ENCODE assay signal across 8 cellular contexts in the genomic region with DNA sequence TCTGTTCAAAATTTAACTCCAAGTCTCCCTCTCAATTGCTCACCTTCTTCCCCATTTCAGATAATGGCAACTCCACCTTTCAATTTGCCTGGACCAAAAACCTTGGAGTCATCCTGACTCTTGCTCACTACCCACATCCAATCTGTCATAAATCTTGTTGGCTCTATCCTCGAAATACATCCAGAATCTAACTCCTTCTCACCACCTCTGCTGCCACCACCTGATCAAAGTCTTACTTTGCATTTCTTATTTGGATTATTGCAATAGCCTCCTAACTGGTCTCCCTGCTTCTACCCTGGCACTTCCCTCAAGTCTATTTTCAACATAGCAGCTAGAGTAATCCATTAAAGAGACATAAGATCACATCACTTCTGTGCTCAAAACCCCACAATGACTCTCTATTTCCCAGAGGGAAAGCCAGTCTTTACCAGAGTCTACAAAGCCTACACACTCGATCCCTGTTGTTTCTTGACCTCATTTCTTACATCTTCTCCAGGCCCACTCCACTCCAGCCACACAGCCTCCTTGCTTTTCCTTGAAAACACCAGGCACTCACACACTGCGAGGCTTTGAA.
DNase-seq lines count a peak whose midpoint lies in the region; ATAC-seq, FAIRE-seq and TF ChIP-seq lines count a peak whose summit lies in the region.

No MANE protein-coding gene starts in this region.

- CTCF ChIA-PET in naive thymus-derived CD4-positive, alpha-beta T cell (lab: Charles Lee): interaction anchor here (2.0 kb wide), 1 partner anchor 306 kb away, joined by 5 read pairs; no protein-coding TSS in a partner anchor

- no peaks in the 10 kb centered on the region for H3K27me3 Mint-ChIP-seq in naive thymus-derived CD4-positive, alpha-beta T cell

- no peak for FAIRE-seq in kidney (lab: Jason Lieb, UNC)

- ATAC-seq in HG03442 (IDR thresholded peaks at IDR 0.05; ENCODE audit: unreplicated experiment) (peak; percentile 53), HG02973 (IDR thresholded peaks at IDR 0.05; ENCODE audit: unreplicated experiment) (no peak), HG03565 (IDR thresholded peaks at IDR 0.05; ENCODE audit: unreplicated experiment) (no peak)
- no peak for ATAC-seq in naive thymus-derived CD4-positive, alpha-beta T cell

- H3K9me3 ChIP-seq in kidney (ENCODE audit: control insufficient read depth in 1 of 2, low read length in 2 of 2): no peaks in the 10 kb centered on the region
- no peaks in the 10 kb centered on the region for H3K9me3 ChIP-seq in naive thymus-derived CD4-positive, alpha-beta T cell (ENCODE audit: control insufficient read depth in 2 of 3, low read length in 3 of 3)

- H3K4me1 Mint-ChIP-seq in naive thymus-derived CD4-positive, alpha-beta T cell: no peaks in the 10 kb centered on the region

- peaks cover 0 to 4% of the 10 kb centered on the region in 2 donors for H3K4me1 ChIP-seq in kidney (ENCODE audit: control insufficient read depth in 1 of 2, insufficient read depth in 1 of 2, low read depth in 1 of 2, low read length in 2 of 2)
- H3K4me1 ChIP-seq in naive thymus-derived CD4-positive, alpha-beta T cell (ENCODE audit: control insufficient read depth in 2 of 2, insufficient read depth in 2 of 2, low read length in 2 of 2): no peaks in the 10 kb centered on the region

- H3K27ac ChIP-seq in kidney (ENCODE audit: low read depth in 2 of 2, low read length in 2 of 2): no peak overlapping the region
- no peak overlapping the region for H3K27ac ChIP-seq in naive thymus-derived CD4-positive, alpha-beta T cell (ENCODE audit: low read depth, low read length)

- peak; percentile 37 for TF ChIP-seq CTCF in kidney (IDR thresholded peaks at IDR 0.05; ENCODE audit: borderline replicate concordance, extremely low read depth, insufficient read depth)

- no peak overlapping the region for H3K4me3 ChIP-seq in kidney (ENCODE audit: low read length in 2 of 2)
- H3K4me3 ChIP-seq in naive thymus-derived CD4-positive, alpha-beta T cell (ENCODE audit: low read length): no peak overlapping the region

- no peak overlapping the region for H3K9ac ChIP-seq in kidney (ENCODE audit: low read length in 2 of 2)

- H3K4me3 Mint-ChIP-seq in naive thymus-derived CD4-positive, alpha-beta T cell: no peak overlapping the region

- H3K36me3 Mint-ChIP-seq in naive thymus-derived CD4-positive, alpha-beta T cell: no peaks in the 10 kb centered on the region

- intact Hi-C loops in kidney (cut with DNase I): no loop called here
- intact Hi-C loops in naive thymus-derived CD4-positive, alpha-beta T cell (cut with micrococcal nuclease): loop anchor here in 1 of 2 donors (1.0 kb wide), 1 partner anchor 306 kb away; no protein-coding TSS in a partner anchor

- no peak overlapping the region for H3K27ac Mint-ChIP-seq in naive thymus-derived CD4-positive, alpha-beta T cell

- no peaks in the 10 kb centered on the region for H3K36me3 ChIP-seq in kidney (ENCODE audit: control insufficient read depth in 1 of 2, insufficient read depth in 2 of 2, low read length in 2 of 2)
- H3K36me3 ChIP-seq in naive thymus-derived CD4-positive, alpha-beta T cell (ENCODE audit: control insufficient read depth in 2 of 3, insufficient read depth in 3 of 3, low read length in 3 of 3): no peaks in the 10 kb centered on the region

- H3K27me3 ChIP-seq in naive thymus-derived CD4-positive, alpha-beta T cell (ENCODE audit: control insufficient read depth in 2 of 2, insufficient read depth in 2 of 2, low read length in 2 of 2): no peaks in the 10 kb centered on the region

- DNase-seq in DMS 273 treated with DMSO at 0.1 percent for 48 hours (lab: John Stamatoyannopoulos, UW) (peak; percentile 50), SK-N-DZ (ENCODE audit: low spot score) (peak; percentile 30), kidney (no peak), NK-92 (lab: John Stamatoyannopoulos, UW; ENCODE audit: unreplicated experiment) (no peak)
- no peak for DNase-seq in naive thymus-derived CD4-positive, alpha-beta T cell

- POLR2A ChIA-PET in naive thymus-derived CD4-positive, alpha-beta T cell (lab: Charles Lee): no interaction called here

- H3K9me3 Mint-ChIP-seq in naive thymus-derived CD4-positive, alpha-beta T cell: no peaks in the 10 kb centered on the region

Comparison
In these comparisons a context has a peak if more than half of its experiments do, and no peak if none do; other contexts are left out.
1. DNase-seq: peak in DMS 273 treated with DMSO at 0.1 percent for 48 hours (single experiment) and SK-N-DZ (single experiment); none in kidney (single experiment), naive thymus-derived CD4-positive, alpha-beta T cell (0 of 9) and NK-92 (single experiment).